In the genomic region with DNA sequence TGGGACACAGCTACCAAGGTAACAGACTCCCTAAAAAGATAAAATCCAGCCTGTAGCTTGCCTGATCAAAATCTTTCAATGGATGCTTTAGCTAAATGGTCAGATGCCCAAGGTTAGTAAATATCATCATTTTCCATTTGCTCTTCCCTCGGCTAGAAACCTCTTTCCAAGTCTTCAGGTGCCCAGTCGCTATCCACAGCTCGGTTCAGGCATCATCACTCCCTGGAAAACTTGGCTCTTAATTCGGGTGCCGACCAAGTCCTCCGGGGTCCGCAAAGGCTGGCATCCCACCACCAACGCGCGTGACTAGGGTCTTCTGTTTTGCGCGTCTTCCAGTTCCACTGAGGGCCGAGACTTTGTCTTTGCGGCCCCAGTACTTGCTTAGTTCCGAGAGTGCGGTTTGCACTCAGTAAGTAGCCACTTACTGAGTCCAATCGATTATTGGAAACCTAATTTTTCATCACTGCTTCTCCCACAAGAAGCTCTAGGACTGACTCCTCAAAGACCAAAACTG, we compare ENCODE assay signal across 8 cellular contexts. TPM values are rescaled to one million over a fixed set of nuclear protein-coding genes. Genes with fewer than 3 reads are reported as not detected.
DNase-seq lines count a peak whose midpoint lies in the region; ATAC-seq and TF ChIP-seq lines count a peak whose summit lies in the region.

No MANE protein-coding gene starts in this region.

- H3K9me3 Mint-ChIP-seq in activated naive CD4-positive, alpha-beta T cell treated with anti-CD3 and anti-CD28 coated beads for 36 hours: no peaks in the 10 kb centered on the region
- peaks cover 4% of the 10 kb centered on the region for H3K9me3 Mint-ChIP-seq in activated naive CD8-positive, alpha-beta T cell treated with anti-CD3 and anti-CD28 coated beads for 36 hours

- H3K27ac ChIP-seq in tibial nerve: peak overlapping the region; percentile 51 to 88 (median 78)

- no peak for TF ChIP-seq POLR2A in tibial nerve (IDR thresholded peaks at IDR 0.05)

- H3K36me3 ChIP-seq in kidney epithelial cell (ENCODE audit: control insufficient read depth, insufficient read depth, low read length): no peaks in the 10 kb centered on the region
- no peaks in the 10 kb centered on the region for H3K36me3 ChIP-seq in tibial nerve

- TF ChIP-seq EP300 in tibial nerve (IDR thresholded peaks at IDR 0.05): no peak

- H3K27me3 Mint-ChIP-seq in activated naive CD4-positive, alpha-beta T cell treated with anti-CD3 and anti-CD28 coated beads for 36 hours (ENCODE audit: low read depth): peaks cover 9% of the 10 kb centered on the region
- peaks cover 24% of the 10 kb centered on the region for H3K27me3 Mint-ChIP-seq in activated naive CD8-positive, alpha-beta T cell treated with anti-CD3 and anti-CD28 coated beads for 36 hours

- DNase-seq in activated naive CD4-positive, alpha-beta T cell treated with anti-CD3 and anti-CD28 coated beads for 36 hours: no peak
- no peak for DNase-seq in activated naive CD4-positive, alpha-beta T cell (lab: John Stamatoyannopoulos, UW)
- no peak for DNase-seq in activated naive CD8-positive, alpha-beta T cell treated with anti-CD3 and anti-CD28 coated beads for 36 hours
- DNase-seq in kidney epithelial cell (ENCODE audit: low read depth) (no peak), tibial nerve (ENCODE audit: low spot score in 2 of 2) (no peak), NCI-H187 treated with DMSO at 0.1 percent for 48 hours (lab: John Stamatoyannopoulos, UW) (no peak)
- no peak for DNase-seq in effector CD8-positive, alpha-beta T cell (lab: John Stamatoyannopoulos, UW)

- H3K4me1 ChIP-seq in tibial nerve: peaks cover 0 to 40% (median 6%) of the 10 kb centered on the region in 4 donors

- CTCF ChIA-PET in activated naive CD4-positive, alpha-beta T cell treated with anti-CD3 and anti-CD28 coated beads for 36 hours (lab: Charles Lee): no interaction called here

- H3K4me3 ChIP-seq in kidney epithelial cell (ENCODE audit: low read depth, low read length) (peak overlapping the region; percentile 35), tibial nerve (peak overlapping the region; percentile 32 to 55 (median 38))

- H3K27ac Mint-ChIP-seq in activated naive CD4-positive, alpha-beta T cell treated with anti-CD3 and anti-CD28 coated beads for 36 hours: peak overlapping the region; percentile 76
- peak overlapping the region; percentile 83 for H3K27ac Mint-ChIP-seq in activated naive CD8-positive, alpha-beta T cell treated with anti-CD3 and anti-CD28 coated beads for 36 hours

- intact Hi-C loops in activated naive CD4-positive, alpha-beta T cell treated with anti-CD3 and anti-CD28 coated beads for 36 hours (cut with micrococcal nuclease): loop anchor here (1.0 to 10.0 kb wide), 4 partner anchors 448 to 1901 kb away; partner anchors contain the start of genes CLP1 and FAM111B

- H3K9me3 ChIP-seq in tibial nerve: no peaks in the 10 kb centered on the region

- ATAC-seq in HG03520 (IDR thresholded peaks at IDR 0.05; ENCODE audit: unreplicated experiment): no peak

- H3K4me3 Mint-ChIP-seq in activated naive CD4-positive, alpha-beta T cell treated with anti-CD3 and anti-CD28 coated beads for 36 hours: peak overlapping the region; percentile 77
- peak overlapping the region; percentile 81 for H3K4me3 Mint-ChIP-seq in activated naive CD8-positive, alpha-beta T cell treated with anti-CD3 and anti-CD28 coated beads for 36 hours

- H3K27me3 ChIP-seq in kidney epithelial cell (ENCODE audit: control insufficient read depth, insufficient read depth, low read length) (no peaks in the 10 kb centered on the region), tibial nerve (no peaks in the 10 kb centered on the region)

- WGBS in tibial nerve, 2 donors: 19 to 25% methylated on average over 17 of the region's 17 CpGs

- TF ChIP-seq CTCF in kidney epithelial cell (IDR thresholded peaks at IDR 0.05; ENCODE audit: insufficient read depth, low read length, poor library complexity, severe bottlenecking) (no peak), tibial nerve (IDR thresholded peaks at IDR 0.05) (no peak)

- peaks cover 11% of the 10 kb centered on the region for H3K36me3 Mint-ChIP-seq in activated naive CD4-positive, alpha-beta T cell treated with anti-CD3 and anti-CD28 coated beads for 36 hours (ENCODE audit: low read depth)
- H3K36me3 Mint-ChIP-seq in activated naive CD8-positive, alpha-beta T cell treated with anti-CD3 and anti-CD28 coated beads for 36 hours: peaks cover 10% of the 10 kb centered on the region

- peaks cover 46% of the 10 kb centered on the region for H3K4me1 Mint-ChIP-seq in activated naive CD4-positive, alpha-beta T cell treated with anti-CD3 and anti-CD28 coated beads for 36 hours (ENCODE audit: low read depth)
- H3K4me1 Mint-ChIP-seq in activated naive CD8-positive, alpha-beta T cell treated with anti-CD3 and anti-CD28 coated beads for 36 hours: peaks cover 51% of the 10 kb centered on the region

RNA-seq across cellular contexts. Expression of gene OR4D9, which starts 44.3 kb away (rescaled TPM):
- not detected for total RNA-seq in activated naive CD4-positive, alpha-beta T cell treated with anti-CD3 and anti-CD28 coated beads for 36 hours
- not detected for total RNA-seq in activated naive CD8-positive, alpha-beta T cell treated with anti-CD3 and anti-CD28 coated beads for 36 hours
- total RNA-seq in kidney epithelial cell (not detected in 2 replicates), tibial nerve (not detected)

RNA-seq across cellular contexts. Expression of gene OR4D11, which starts 52.3 kb away (rescaled TPM):
- not detected for total RNA-seq in activated naive CD4-positive, alpha-beta T cell treated with anti-CD3 and anti-CD28 coated beads for 36 hours
- not detected for total RNA-seq in activated naive CD8-positive, alpha-beta T cell treated with anti-CD3 and anti-CD28 coated beads for 36 hours
- total RNA-seq in kidney epithelial cell (not detected in 2 replicates), tibial nerve (not detected)

RNA-seq across cellular contexts. Expression of gene OSBP, which starts 59.9 kb away (rescaled TPM):
- total RNA-seq in activated naive CD4-positive, alpha-beta T cell treated with anti-CD3 and anti-CD28 coated beads for 36 hours: 10 to 100 TPM; 33.9 to 37.0 TPM
- 10 to 100 TPM; 39.4 to 39.6 TPM for total RNA-seq in activated naive CD8-positive, alpha-beta T cell treated with anti-CD3 and anti-CD28 coated beads for 36 hours
- 27.1 and 30.3 TPM in 2 replicates for total RNA-seq in kidney epithelial cell
- total RNA-seq in tibial nerve: 10 to 100 TPM; 35.4 to 59.7 (median 46.0) TPM
